ENCODE assay signal across 8 cellular contexts in genomic region chr11:65918211-65919150, GRCh38. TPM values are rescaled to one million over a fixed set of nuclear protein-coding genes. Genes with fewer than 3 reads are reported as not detected.
DNase-seq lines count a peak whose midpoint lies in the region; ATAC-seq, FAIRE-seq and TF ChIP-seq lines count a peak whose summit lies in the region.

C11orf68 (minus strand) TSS chr11:65919062; CDS start chr11:65919031, 31 bp downstream.

- CTCF ChIA-PET in activated CD4-positive, alpha-beta memory T cell treated with anti-CD3 and anti-CD28 coated beads, Interleukin-2, amount 10 ng/mL, durations not matched to agents 7 days and 5 days (lab: Charles Lee): interaction anchor here (1.2 to 2.8 kb wide), 6 partner anchors 17 to 68 kb away, joined by 3 to 11 read pairs (median 6); partner anchors contain the start of genes CCDC85B, FIBP and MUS81

- peaks cover 42% of the 10 kb centered on the region for H3K4me1 Mint-ChIP-seq in activated CD4-positive, alpha-beta memory T cell treated with anti-CD3 and anti-CD28 coated beads, Interleukin-2, amount 10 ng/mL, durations not matched to agents 7 days and 5 days

- ATAC-seq in GM19452 (IDR thresholded peaks at IDR 0.05; ENCODE audit: unreplicated experiment): peak; percentile 41
- ATAC-seq in HG03460 (IDR thresholded peaks at IDR 0.05; ENCODE audit: unreplicated experiment): peak; percentile 41
- ATAC-seq in pancreas: no peak

- H3K27ac ChIP-seq in pancreas: peak within 1 kb of the TSS; percentile 63 to 85 (median 82)

- no peaks in the 10 kb centered on the region for H3K27me3 ChIP-seq in pancreas

- no peaks in the 10 kb centered on the region for H3K27me3 Mint-ChIP-seq in activated CD4-positive, alpha-beta memory T cell treated with anti-CD3 and anti-CD28 coated beads, Interleukin-2, amount 10 ng/mL, durations not matched to agents 7 days and 5 days

- TF ChIP-seq CTCF in pancreas (IDR thresholded peaks at IDR 0.05): no peak

- peaks cover 0 to 25% (median 12%) of the 10 kb centered on the region in 3 donors for H3K4me1 ChIP-seq in pancreas

- no peaks in the 10 kb centered on the region for H3K9me3 Mint-ChIP-seq in activated CD4-positive, alpha-beta memory T cell treated with anti-CD3 and anti-CD28 coated beads, Interleukin-2, amount 10 ng/mL, durations not matched to agents 7 days and 5 days

- H3K27ac Mint-ChIP-seq in activated CD4-positive, alpha-beta memory T cell treated with anti-CD3 and anti-CD28 coated beads, Interleukin-2, amount 10 ng/mL, durations not matched to agents 7 days and 5 days: peak within 1 kb of the TSS; percentile 87

- FAIRE-seq in pancreas (lab: Jason Lieb, UNC): no peak
- FAIRE-seq in RCC 7860 (lab: Jason Lieb, UNC): no peak

- peaks cover 30% of the 10 kb centered on the region for H3K36me3 Mint-ChIP-seq in activated CD4-positive, alpha-beta memory T cell treated with anti-CD3 and anti-CD28 coated beads, Interleukin-2, amount 10 ng/mL, durations not matched to agents 7 days and 5 days (ENCODE audit: low read depth)

- POLR2A ChIA-PET in activated CD4-positive, alpha-beta memory T cell treated with anti-CD3 and anti-CD28 coated beads, Interleukin-2, amount 10 ng/mL, durations not matched to agents 7 days and 5 days (lab: Charles Lee): interaction anchor here (0.8 to 3.6 kb wide), 17 partner anchors 9 to 84 kb away, joined by 3 to 50 read pairs (median 8); partner anchors contain the start of genes BANF1, CCDC85B, CFL1 and FIBP

- DNase-seq in EH (ENCODE audit: low read depth) (peak; percentile 47), glomerular visceral epithelial cell (ENCODE audit: extremely low spot score) (peak; percentile 40), pancreas (peak in 1 of 6 donors; percentile 59), RCC 7860 (ENCODE audit: low spot score) (no peak)
- DNase-seq in activated CD4-positive, alpha-beta memory T cell treated with anti-CD3 and anti-CD28 coated beads, Interleukin-2, amount 10 ng/mL, durations not matched to agents 7 days and 5 days: no peak
- DNase-seq in activated CD4-positive, alpha-beta T cell treated with anti-CD3 and anti-CD28 coated beads for 4 hours: no peak

- intact Hi-C loops in pancreas (cut with DNase I): no loop called here

- H3K4me3 Mint-ChIP-seq in activated CD4-positive, alpha-beta memory T cell treated with anti-CD3 and anti-CD28 coated beads, Interleukin-2, amount 10 ng/mL, durations not matched to agents 7 days and 5 days: peak within 1 kb of the TSS; percentile 93

- H3K9me3 ChIP-seq in pancreas: no peaks in the 10 kb centered on the region

- 3 to 6% methylated on average over 45 to 78 of the region's 78 CpGs for WGBS in pancreas, 2 donors

- H3K36me3 ChIP-seq in pancreas: no peaks in the 10 kb centered on the region

- H3K4me3 ChIP-seq in pancreas: peak within 1 kb of the TSS; percentile 95 to 98 (median 97)

RNA-seq across cellular contexts. Expression of gene C11orf68, which starts in this region (rescaled TPM):
- total RNA-seq in activated CD4-positive, alpha-beta memory T cell treated with anti-CD3 and anti-CD28 coated beads, Interleukin-2, amount 10 ng/mL, durations not matched to agents 7 days and 5 days: 10 to 100 TPM; 34.1 to 34.2 TPM
- 10 to 100 TPM; 10.2 to 19.4 (median 13.4) TPM for total RNA-seq in pancreas
- 10 to 100 TPM; 14.3 to 20.8 TPM for polyA plus RNA-seq in pancreas

Comparison
In these comparisons a context has a peak if more than half of its experiments do, and no peak if none do; other contexts are left out.
1. DNase-seq: peak in EH (single experiment) and glomerular visceral epithelial cell (single experiment); none in activated CD4-positive, alpha-beta memory T cell treated with anti-CD3 and anti-CD28 coated beads, Interleukin-2, amount 10 ng/mL, durations not matched to agents 7 days and 5 days (single experiment), activated CD4-positive, alpha-beta T cell treated with anti-CD3 and anti-CD28 coated beads for 4 hours (0 of 2) and RCC 7860 (single experiment).
2. ATAC-seq: peak in GM19452 (single experiment) and HG03460 (single experiment); none in pancreas (0 of 4).